Comparison of ENCODE assay signal across 13 cellular contexts in the genomic region with DNA sequence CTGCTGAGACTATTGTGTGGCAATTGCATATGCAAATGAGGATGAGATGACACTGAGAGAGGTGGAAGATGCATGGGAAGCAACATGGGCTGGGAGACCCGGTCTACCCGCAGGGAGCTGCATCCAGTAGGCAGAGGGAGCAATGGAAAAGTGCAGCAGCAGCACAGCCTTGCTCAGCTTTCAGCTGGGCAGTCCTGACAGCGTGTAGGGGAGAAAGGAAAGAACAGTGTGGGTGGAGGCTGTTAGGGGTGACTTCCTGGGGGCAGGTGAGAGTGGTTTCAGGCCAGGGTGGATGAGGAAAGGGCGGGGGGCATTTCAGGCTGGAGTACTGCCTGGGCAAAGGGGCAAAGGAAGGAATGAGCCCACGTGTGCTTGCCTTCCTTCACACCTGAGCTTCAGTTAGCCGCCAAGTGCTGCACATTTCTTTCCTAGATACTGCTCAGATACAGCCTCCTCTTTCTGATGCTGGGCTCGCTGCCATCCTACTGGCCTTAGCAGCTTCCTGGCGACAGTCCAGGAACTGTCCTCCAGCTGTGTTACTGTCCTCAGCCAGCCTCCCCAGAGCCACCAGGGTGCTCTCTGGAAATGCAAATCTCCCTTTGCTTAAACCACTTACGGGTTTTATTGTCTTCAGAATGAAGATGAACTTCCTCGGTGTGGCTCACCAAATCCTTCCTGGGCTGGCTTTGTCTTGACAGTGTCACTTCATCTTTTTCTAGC.
DNase-seq lines count a peak whose midpoint lies in the region; ATAC-seq and TF ChIP-seq lines count a peak whose summit lies in the region.
"Had no signal": no experiment of that assay in that cellular context is flagged by ENCODE, and none has a peak within 500 bp of the region (broad histone marks: within the 10 kb centered on the region; RNA-seq: fewer than 3 reads in every experiment).

No MANE protein-coding gene starts in this region.

- CTCF ChIA-PET in OCI-LY7 (lab: Charles Lee; ENCODE audit: unreplicated experiment), result no interaction called here

- H3K27ac ChIP-seq in OCI-LY1 (ENCODE audit: low read depth, low read length, poor library complexity, severe bottlenecking) (peak overlapping the region; percentile 21), OCI-LY7 (ENCODE audit: low read depth, low read length, poor library complexity, severe bottlenecking) (no peak overlapping the region), tibial artery (no peak overlapping the region)
- H3K27ac ChIP-seq: A549, cardiac muscle cell, lower lobe of right lung had no signal

- H3K27me3 ChIP-seq in OCI-LY1 (ENCODE audit: insufficient read depth, low read length) (no peaks in the 10 kb centered on the region), tibial artery (no peaks in the 10 kb centered on the region)
- H3K27me3 ChIP-seq: cardiac muscle cell had no signal

- intact Hi-C loops in OCI-LY7 (cut with micrococcal nuclease; ENCODE audit: unreplicated experiment) (no loop called here), tibial artery (cut with DNase I; ENCODE audit: low total_unique reads) (no loop called here)

- H2AFZ ChIP-seq in OCI-LY1 (ENCODE audit: low read length) (no peak overlapping the region), OCI-LY7 (ENCODE audit: low read length) (no peak overlapping the region)

- H3K4me2 ChIP-seq in OCI-LY1 (ENCODE audit: low read length), result peak overlapping the region; percentile 37; the same call in 1 of the 2 replicates
- H3K4me2 ChIP-seq in OCI-LY7 (ENCODE audit: low read length), result no peak overlapping the region
- H3K4me2 ChIP-seq: A549 had no signal

- no peaks in the 10 kb centered on the region; the same call in 1 of the 2 replicates for H3K36me3 ChIP-seq in OCI-LY1 (ENCODE audit: insufficient read depth, low read length)
- H3K36me3 ChIP-seq in OCI-LY7 (ENCODE audit: insufficient read depth, low read length), result no peaks in the 10 kb centered on the region
- no peaks in the 10 kb centered on the region for H3K36me3 ChIP-seq in tibial artery
- H3K36me3 ChIP-seq: cardiac muscle cell, lower lobe of right lung had no signal

- H3K4me1 Mint-ChIP-seq in natural killer cell treated with Interleukin-12 subunit alpha and Interleukin-12 subunit beta and Interleukin-15 and Interleukin-18, amount 100 ng/mL, for 72 hours (ENCODE audit: low read depth in 2 of 2), result peaks cover 0 to 8% of the 10 kb centered on the region in 2 donors

- H3K9me2 ChIP-seq in OCI-LY1 (ENCODE audit: low read depth, low read length), result no peaks in the 10 kb centered on the region
- H3K9me2 ChIP-seq in OCI-LY7 (ENCODE audit: insufficient read depth, low read length), result no peaks in the 10 kb centered on the region

- H3K4me3 ChIP-seq in OCI-LY1 (ENCODE audit: low read depth, low read length, poor library complexity, severe bottlenecking) (peak overlapping the region; percentile 1), OCI-LY7 (ENCODE audit: low read depth, low read length, poor library complexity, severe bottlenecking) (no peak overlapping the region), tibial artery (no peak overlapping the region)
- H3K4me3 ChIP-seq: A549, cardiac muscle cell, lower lobe of right lung had no signal

- H3K9ac ChIP-seq in OCI-LY1 (ENCODE audit: low read length), result no peak overlapping the region

- H3K79me2 ChIP-seq in OCI-LY1 (ENCODE audit: insufficient read depth, low read length) (no peaks in the 10 kb centered on the region), OCI-LY7 (ENCODE audit: insufficient read depth, low read depth, low read length) (no peaks in the 10 kb centered on the region)

- peak; percentile 15 to 38 for ATAC-seq in natural killer cell treated with Interleukin-12 subunit alpha and Interleukin-12 subunit beta and Interleukin-15 and Interleukin-18, amount 100 ng/mL, for 72 hours
- ATAC-seq: lower lobe of right lung had no signal

- TF ChIP-seq CTCF in OCI-LY1 (IDR thresholded peaks at IDR 0.05; ENCODE audit: low read length) (no peak), OCI-LY7 (conservative IDR thresholded peaks at IDR 0.05; ENCODE audit: low read length) (no peak), tibial artery (IDR thresholded peaks at IDR 0.05) (no peak)

- no peaks in the 10 kb centered on the region for H3K36me3 Mint-ChIP-seq in natural killer cell treated with Interleukin-12 subunit alpha and Interleukin-12 subunit beta and Interleukin-15 and Interleukin-18, amount 100 ng/mL, for 72 hours

- H3K27ac Mint-ChIP-seq in natural killer cell treated with Interleukin-12 subunit alpha and Interleukin-12 subunit beta and Interleukin-15 and Interleukin-18, amount 100 ng/mL, for 72 hours, result no peak overlapping the region

- H3K27me3 Mint-ChIP-seq in natural killer cell treated with Interleukin-12 subunit alpha and Interleukin-12 subunit beta and Interleukin-15 and Interleukin-18, amount 100 ng/mL, for 72 hours, result peaks cover 3 to 12% of the 10 kb centered on the region in 2 donors

- H3F3A ChIP-seq in OCI-LY1 (ENCODE audit: insufficient read depth, low read length), result no peaks in the 10 kb centered on the region

- H3K4me1 ChIP-seq in OCI-LY1 (ENCODE audit: insufficient read depth, low read length, severe bottlenecking) (peaks cover 25% of the 10 kb centered on the region), OCI-LY7 (ENCODE audit: insufficient read depth, low read length, poor library complexity, severe bottlenecking) (no peaks in the 10 kb centered on the region), tibial artery (peaks cover 0 to 11% (median 0%) of the 10 kb centered on the region in 4 donors)
- H3K4me1 ChIP-seq: A549, lower lobe of right lung had no signal

- POLR2A ChIA-PET in OCI-LY7 (lab: Charles Lee), result no interaction called here

- DNase-seq in NCI-H2081 (lab: John Stamatoyannopoulos, UW) (peak; percentile 2 to 40), NCI-H2081 treated with DMSO at 0.1 percent for 48 hours (lab: John Stamatoyannopoulos, UW) (no peak), KG1 (lab: John Stamatoyannopoulos, UW) (peak; percentile 52), OCI-LY7 (ENCODE audit: low spot score) (no peak), retina (no peak), tibial artery (no peak)
- peak; percentile 44 for DNase-seq in natural killer cell treated with Interleukin-12 subunit alpha and Interleukin-12 subunit beta and Interleukin-15 and Interleukin-18, amount 100 ng/mL, for 72 hours (ENCODE audit: low spot score)
- DNase-seq: activated CD4-positive, alpha-beta T cell treated with anti-CD3 and anti-CD28 coated beads, Interleukin-2, amount 50 U/mL, for 1 hour; activated gamma-delta T cell; lower lobe of right lung had no signal

- no peaks in the 10 kb centered on the region for H3K9me3 Mint-ChIP-seq in natural killer cell treated with Interleukin-12 subunit alpha and Interleukin-12 subunit beta and Interleukin-15 and Interleukin-18, amount 100 ng/mL, for 72 hours

- BruUV-seq in OCI-LY7 (replicated peaks; lab: Mats Ljungman, UMichigan), result no TSS peak

- H3K4me3 Mint-ChIP-seq in natural killer cell treated with Interleukin-12 subunit alpha and Interleukin-12 subunit beta and Interleukin-15 and Interleukin-18, amount 100 ng/mL, for 72 hours, result no peak overlapping the region

- H3K9me3 ChIP-seq in OCI-LY1 (ENCODE audit: low read length) (no peaks in the 10 kb centered on the region), OCI-LY7 (ENCODE audit: low read length) (no peaks in the 10 kb centered on the region), tibial artery (no peaks in the 10 kb centered on the region)
- H3K9me3 ChIP-seq: A549, lower lobe of right lung had no signal

- H4K20me1 ChIP-seq in OCI-LY1 (ENCODE audit: insufficient read depth, low read length), result no peaks in the 10 kb centered on the region
- H4K20me1 ChIP-seq in OCI-LY7 (ENCODE audit: insufficient read depth, low read length), result no peaks in the 10 kb centered on the region

Comparison
In these comparisons a context has a peak if more than half of its experiments do, and no peak if none do; other contexts are left out.
1. DNase-seq: peak in NCI-H2081 (2 of 2), KG1 (single experiment) and natural killer cell treated with Interleukin-12 subunit alpha and Interleukin-12 subunit beta and Interleukin-15 and Interleukin-18, amount 100 ng/mL, for 72 hours (single experiment); none in NCI-H2081 treated with DMSO at 0.1 percent for 48 hours (single experiment), OCI-LY7 (single experiment), retina (single experiment) and tibial artery (0 of 2).